ENCODE assay signal across 10 cellular contexts in the genomic region with DNA sequence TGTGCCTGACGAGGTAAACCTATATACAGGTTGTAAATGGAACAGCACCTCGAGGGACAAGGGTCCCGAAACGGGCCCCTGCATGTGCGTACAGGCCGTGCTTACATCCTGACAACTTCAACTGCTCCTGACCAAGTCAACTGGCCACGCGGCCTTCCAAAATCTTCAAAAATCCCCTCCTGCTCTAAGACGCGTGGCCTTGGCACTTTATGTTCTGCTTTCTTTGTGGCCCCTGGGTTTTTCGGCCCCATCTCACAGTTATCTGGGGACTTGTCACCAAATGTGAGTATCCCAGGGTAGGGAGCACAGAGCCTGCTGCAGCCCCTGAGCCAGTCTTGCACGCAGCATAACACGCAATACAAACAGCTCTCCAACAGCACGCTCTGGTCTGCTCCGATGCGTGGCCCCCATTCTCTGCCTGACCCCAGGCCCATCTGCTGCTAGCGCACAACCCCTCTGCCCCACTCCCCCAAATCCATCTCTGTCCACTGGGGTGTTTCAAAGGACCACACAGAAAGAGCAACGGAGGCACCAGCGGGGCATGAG. TPM values are rescaled to one million over a fixed set of nuclear protein-coding genes. Genes with fewer than 3 reads are reported as not detected.
DNase-seq lines count a peak whose midpoint lies in the region; ATAC-seq, FAIRE-seq and TF ChIP-seq lines count a peak whose summit lies in the region.
"Had no signal": no experiment of that assay in that cellular context is flagged by ENCODE, and none has a peak within 500 bp of the region (broad histone marks: within the 10 kb centered on the region; RNA-seq: fewer than 3 reads in every experiment).

No MANE protein-coding gene starts in this region.

- peaks cover 64% of the 10 kb centered on the region for H3K4me1 Mint-ChIP-seq in dendritic cell treated with granulocyte-macrophage colony-stimulating factor and Interleukin-4, amounts not matched to agents 40 ng/mL and 50 ng/mL, for 4 days (ENCODE audit: low read depth)

- H3K27ac Mint-ChIP-seq in dendritic cell treated with granulocyte-macrophage colony-stimulating factor and Interleukin-4, amounts not matched to agents 40 ng/mL and 50 ng/mL, for 4 days, result peak overlapping the region; percentile 74
- H3K27ac Mint-ChIP-seq: natural killer cell treated with Interleukin-12 subunit alpha and Interleukin-12 subunit beta and Interleukin-15 and Interleukin-18, amount 100 ng/mL, for 72 hours had no signal

- intact Hi-C loops in dendritic cell treated with granulocyte-macrophage colony-stimulating factor and Interleukin-4, amounts not matched to agents 40 ng/mL and 50 ng/mL, for 4 days (cut with micrococcal nuclease), result no loop called here

- H3K9ac ChIP-seq in mucosa of rectum (ENCODE audit: low read depth in 1 of 2, low read length in 2 of 2), result peak overlapping the region; percentile 73 to 84

- no peaks in the 10 kb centered on the region for H3K27me3 ChIP-seq in mucosa of rectum (ENCODE audit: control insufficient read depth in 2 of 2, insufficient read depth in 2 of 2, low read length in 2 of 2)
- no peaks in the 10 kb centered on the region for H3K27me3 ChIP-seq in suprapubic skin

- TF ChIP-seq CTCF in suprapubic skin (IDR thresholded peaks at IDR 0.05), result no peak

- H3K9me3 Mint-ChIP-seq in dendritic cell treated with granulocyte-macrophage colony-stimulating factor and Interleukin-4, amounts not matched to agents 40 ng/mL and 50 ng/mL, for 4 days, result peaks cover 5% of the 10 kb centered on the region
- H3K9me3 Mint-ChIP-seq: natural killer cell treated with Interleukin-12 subunit alpha and Interleukin-12 subunit beta and Interleukin-15 and Interleukin-18, amount 100 ng/mL, for 72 hours had no signal

- no peak for TF ChIP-seq EP300 in suprapubic skin (IDR thresholded peaks at IDR 0.05)

- peak in 2 of 3 experiments; percentile 38 to 54 for DNase-seq in NCI-H1417 (lab: John Stamatoyannopoulos, UW)
- DNase-seq in NCI-H1417 treated with DMSO at 0.1 percent for 48 hours (lab: John Stamatoyannopoulos, UW), result no peak
- no peak for DNase-seq in suprapubic skin (ENCODE audit: low spot score in 2 of 2)
- DNase-seq in GM19239 (ENCODE audit: insufficient read length, low spot score), result no peak
- DNase-seq in superior temporal gyrus (ENCODE audit: extremely low spot score), result no peak

- no peaks in the 10 kb centered on the region for H3K36me3 Mint-ChIP-seq in dendritic cell treated with granulocyte-macrophage colony-stimulating factor and Interleukin-4, amounts not matched to agents 40 ng/mL and 50 ng/mL, for 4 days (ENCODE audit: low read depth)
- H3K36me3 Mint-ChIP-seq: natural killer cell treated with Interleukin-12 subunit alpha and Interleukin-12 subunit beta and Interleukin-15 and Interleukin-18, amount 100 ng/mL, for 72 hours had no signal

- FAIRE-seq in GM19239 (lab: Jason Lieb, UNC), result no peak

- H3K27me3 Mint-ChIP-seq in dendritic cell treated with granulocyte-macrophage colony-stimulating factor and Interleukin-4, amounts not matched to agents 40 ng/mL and 50 ng/mL, for 4 days, result peaks cover 15% of the 10 kb centered on the region

- no peak for TF ChIP-seq POLR2A in suprapubic skin (IDR thresholded peaks at IDR 0.05)

- WGBS in suprapubic skin, result 87% methylated on average over 19 of the region's 19 CpGs

- no peak for ATAC-seq in HG03039 (IDR thresholded peaks at IDR 0.05; ENCODE audit: unreplicated experiment)
- ATAC-seq: natural killer cell treated with Interleukin-12 subunit alpha and Interleukin-12 subunit beta and Interleukin-15 and Interleukin-18, amount 100 ng/mL, for 72 hours had no signal

- H3K36me3 ChIP-seq in mucosa of rectum (ENCODE audit: control insufficient read depth in 2 of 2, insufficient read depth in 2 of 2, low read length in 2 of 2) (no peaks in the 10 kb centered on the region), suprapubic skin (no peaks in the 10 kb centered on the region)
- H3K36me3 ChIP-seq: HAP-1 had no signal

- H3K27ac ChIP-seq in mucosa of rectum (ENCODE audit: low read depth in 2 of 2, low read length in 2 of 2) (peak overlapping the region; percentile 95 to 97), suprapubic skin (peak overlapping the region; percentile 62)

- no peaks in the 10 kb centered on the region for H3K9me3 ChIP-seq in mucosa of rectum (ENCODE audit: control insufficient read depth in 2 of 2, low read length in 2 of 2)
- H3K9me3 ChIP-seq in suprapubic skin, result no peaks in the 10 kb centered on the region
- H3K9me3 ChIP-seq: HAP-1 had no signal

- no peak overlapping the region for H3K4me3 Mint-ChIP-seq in dendritic cell treated with granulocyte-macrophage colony-stimulating factor and Interleukin-4, amounts not matched to agents 40 ng/mL and 50 ng/mL, for 4 days
- H3K4me3 Mint-ChIP-seq: natural killer cell treated with Interleukin-12 subunit alpha and Interleukin-12 subunit beta and Interleukin-15 and Interleukin-18, amount 100 ng/mL, for 72 hours had no signal

- H3K4me3 ChIP-seq in mucosa of rectum (ENCODE audit: low read length in 2 of 2) (peak overlapping the region; percentile 51 to 67), suprapubic skin (peak overlapping the region; percentile 0)
- H3K4me3 ChIP-seq: HAP-1 had no signal

- H3K4me1 ChIP-seq in mucosa of rectum (ENCODE audit: control insufficient read depth in 2 of 2, insufficient read depth in 2 of 2, low read length in 2 of 2) (peaks cover 46 to 62% of the 10 kb centered on the region in 2 donors), suprapubic skin (peaks cover 66% of the 10 kb centered on the region)
- H3K4me1 ChIP-seq: HAP-1 had no signal

RNA-seq across cellular contexts. Expression of gene RPH3AL, which starts 0.7 kb away (rescaled TPM):
- total RNA-seq in suprapubic skin, result 10 to 100 TPM in 2 of 4 donors, 1 to 10 TPM in 2; 1.7 to 39.5 (median 10.9) TPM

Comparison
In these comparisons a context has a peak if more than half of its experiments do, and no peak if none do; other contexts are left out.
1. DNase-seq: peak in NCI-H1417 (2 of 3); none in NCI-H1417 treated with DMSO at 0.1 percent for 48 hours (single experiment), suprapubic skin (0 of 2), GM19239 (single experiment) and superior temporal gyrus (single experiment).